8 cellular contexts compared by ENCODE assay signal in the genomic region with DNA sequence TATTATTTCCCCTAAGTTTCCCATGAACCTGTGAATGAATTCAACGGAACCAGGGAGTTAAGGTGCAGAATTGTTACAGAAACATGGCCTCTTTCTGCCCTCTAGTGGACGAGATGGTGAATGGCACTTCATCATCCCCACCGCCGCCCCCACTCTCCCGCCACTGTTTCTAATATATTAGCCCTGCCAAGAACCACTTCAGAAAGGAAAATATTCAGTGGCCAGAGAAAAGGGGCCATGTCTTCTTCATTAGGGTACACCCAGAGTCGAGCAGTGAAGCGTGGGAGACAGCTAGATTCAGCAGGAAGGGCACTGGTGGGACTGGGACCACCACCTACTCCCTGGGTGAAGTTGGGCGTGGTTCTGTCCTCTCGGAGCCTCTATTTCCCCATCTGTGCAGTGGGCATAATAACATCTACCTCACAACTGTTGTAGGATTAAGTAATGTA. TPM values are rescaled to one million over a fixed set of nuclear protein-coding genes. Genes with fewer than 3 reads are reported as not detected.
A peak's percentile ranks its signal among the peaks of the same experiment; 100 is the strongest.
DNase-seq lines count a peak whose midpoint lies in the region; ATAC-seq, FAIRE-seq and TF ChIP-seq lines count a peak whose summit lies in the region.

No MANE protein-coding gene starts in this region.

- H3K27ac Mint-ChIP-seq in stimulated activated memory B cell treated with anti-CD40 and anti-IgM and Interleukin-4, amounts not matched to agents 10 μg/mL and 1 μg/mL and 100 μg/mL, for 72 hours, result no peak overlapping the region

- no peaks in the 10 kb centered on the region; the same call in none of the 2 replicates for H3K27me3 ChIP-seq in SK-N-SH (ENCODE audit: insufficient read depth)
- peaks cover 0 to 10% of the 10 kb centered on the region in 2 experiments; a peak in 2 of 5 replicates for H3K27me3 ChIP-seq in HepG2 (ENCODE audit: control insufficient read depth in 1 of 2, insufficient read depth in 2 of 2, low read length in 2 of 2)

- peak overlapping the region; percentile 21; the same call in 1 of the 2 replicates for H2AFZ ChIP-seq in SK-N-SH (ENCODE audit: low read depth)
- no peak overlapping the region for H2AFZ ChIP-seq in HepG2 (ENCODE audit: low read length)

- peak; percentile 15 for FAIRE-seq in HepG2 (lab: Jason Lieb, UNC)

- H3F3A ChIP-seq in SK-N-SH (replicated peaks; ENCODE audit: insufficient read depth), result no peaks in the 10 kb centered on the region

- peaks cover 45% of the 10 kb centered on the region for H3K27me3 Mint-ChIP-seq in stimulated activated memory B cell treated with anti-CD40 and anti-IgM and Interleukin-4, amounts not matched to agents 10 μg/mL and 1 μg/mL and 100 μg/mL, for 72 hours

- 10% methylated on average over 9 of the region's 9 CpGs for WGBS in SK-N-SH (ENCODE audit: low lambda C conversion rate)
- 9% methylated on average over 9 of the region's 9 CpGs for WGBS in HepG2 (ENCODE audit: low lambda C conversion rate)

- CTCF ChIA-PET in SK-N-SH (lab: Yijun Ruan, JAX), result interaction anchor here (0.6 to 9.3 kb wide), 23 partner anchors 8 to 464 kb away, joined by 3 to 207 read pairs (median 4); a partner anchor contains a TSS
- CTCF ChIA-PET in HepG2 (lab: Yijun Ruan, JAX; ENCODE audit: low intra/inter-chr PET ratio, low total read pairs), result interaction anchor here (1.0 to 3.2 kb wide), 3 partner anchors 221 to 439 kb away, joined by 3 to 22 read pairs (median 6); no protein-coding TSS in a partner anchor

- H4K20me1 ChIP-seq in SK-N-SH (ENCODE audit: insufficient read depth) (no peaks in the 10 kb centered on the region), HepG2 (ENCODE audit: insufficient read depth, low read length) (no peaks in the 10 kb centered on the region)

- no peaks in the 10 kb centered on the region for H3K79me2 ChIP-seq in SK-N-SH (ENCODE audit: insufficient read depth)
- no peaks in the 10 kb centered on the region for H3K79me2 ChIP-seq in HepG2 (ENCODE audit: insufficient read depth, low read length)

- H3K4me3 Mint-ChIP-seq in stimulated activated memory B cell treated with anti-CD40 and anti-IgM and Interleukin-4, amounts not matched to agents 10 μg/mL and 1 μg/mL and 100 μg/mL, for 72 hours, result no peak overlapping the region

- in situ Hi-C loops in KBM-7 (cut with MboI; ENCODE audit: low pct_unique_long_range_greater_than_20kb, low sequenced_read_pairs), result no loop called here
- in situ Hi-C loops in HepG2 (cut with HindIII; ENCODE audit: extremely low pct_ligation_motif_present, low pct_unique_long_range_greater_than_20kb), result loop anchor here (10.0 kb wide), 2 partner anchors 398 to 442 kb away; no protein-coding TSS in a partner anchor

- H3K9ac ChIP-seq in SK-N-SH, result no peak overlapping the region
- H3K9ac ChIP-seq in HepG2 (ENCODE audit: insufficient read depth, low read depth, low read length), result no peak overlapping the region

- H3K4me1 ChIP-seq in SK-N-SH (ENCODE audit: control insufficient read depth in 1 of 2, insufficient read depth in 2 of 2, low read depth in 1 of 2, low read length in 1 of 2) (peaks cover 4 to 13% of the 10 kb centered on the region in 2 experiments; a peak in 2 of 4 replicates), HepG2 (ENCODE audit: insufficient read depth, low read length) (no peaks in the 10 kb centered on the region)

- H3K4me2 ChIP-seq in SK-N-SH, result no peak overlapping the region
- no peak overlapping the region for H3K4me2 ChIP-seq in HepG2 (ENCODE audit: low read depth, low read length)

- intact Hi-C loops in HepG2 (cut with micrococcal nuclease; ENCODE audit: unreplicated experiment), result loop anchor here (1.0 to 2.0 kb wide), 2 partner anchors 80 to 222 kb away; no protein-coding TSS in a partner anchor

- H3K27ac ChIP-seq in SK-N-SH (ENCODE audit: low read depth in 2 of 2, low read length in 1 of 2), result no peak overlapping the region
- no peak overlapping the region for H3K27ac ChIP-seq in HepG2 (ENCODE audit: extremely low read length, insufficient read depth, low read length)

- POLR2A ChIA-PET in SK-N-SH (lab: Yijun Ruan, JAX) (no interaction called here), HepG2 (lab: Yijun Ruan, JAX) (no interaction called here)

- TF ChIP-seq RAD21 in SK-N-SH (IDR thresholded peaks at IDR 0.05; ENCODE audit: low read length), result peak; percentile 77
- no peak for TF ChIP-seq RAD21 in HepG2 (CRISPR knock-in tag; IDR thresholded peaks at IDR 0.05)

- BruUV-seq in HepG2 (replicated peaks; lab: Mats Ljungman, UMichigan), result no TSS peak

- TF ChIP-seq EP300 in SK-N-SH (IDR thresholded peaks at IDR 0.05; ENCODE audit: borderline replicate concordance in 1 of 2, low read depth in 1 of 2, low read length in 1 of 2) (no peak), HepG2 (IDR thresholded peaks at IDR 0.05; ENCODE audit: low read depth in 2 of 2, low read length in 2 of 2) (no peak), HepG2 (CRISPR knock-in tag; IDR thresholded peaks at IDR 0.05; ENCODE audit: borderline replicate concordance) (no peak)

- peak; percentile 74 for ATAC-seq in HepG2
- ATAC-seq in stimulated activated memory B cell treated with anti-CD40 and anti-IgM and Interleukin-4, amounts not matched to agents 10 μg/mL and 1 μg/mL and 100 μg/mL, for 72 hours, result peak; percentile 59
- ATAC-seq in GM19395 (IDR thresholded peaks at IDR 0.05; ENCODE audit: unreplicated experiment), result no peak
- ATAC-seq in GM19328 (IDR thresholded peaks at IDR 0.05; ENCODE audit: unreplicated experiment), result no peak

- TF ChIP-seq POLR2A in HepG2 (IDR thresholded peaks at IDR 0.05; ENCODE audit: insufficient read depth in 1 of 2, low read depth in 2 of 2, low read length in 2 of 2), result no peak

- H3K9me3 Mint-ChIP-seq in stimulated activated memory B cell treated with anti-CD40 and anti-IgM and Interleukin-4, amounts not matched to agents 10 μg/mL and 1 μg/mL and 100 μg/mL, for 72 hours, result no peaks in the 10 kb centered on the region

- H3K4me3 ChIP-seq in SK-N-SH (ENCODE audit: low read depth in 2 of 2, low read length in 1 of 2), result no peak overlapping the region
- no peak overlapping the region for H3K4me3 ChIP-seq in cardiac fibroblast (replicated peaks in 1 of 2; ENCODE audit: low read depth in 2 of 2, low read length in 2 of 2)
- no peak overlapping the region for H3K4me3 ChIP-seq in HepG2 (replicated peaks in 1 of 3; ENCODE audit: insufficient read depth in 1 of 3, low read depth in 2 of 3, low read length in 3 of 3)

- H3K36me3 ChIP-seq in SK-N-SH (replicated peaks in 1 of 2; ENCODE audit: control insufficient read depth in 1 of 2, insufficient read depth in 2 of 2, low read length in 1 of 2) (no peaks in the 10 kb centered on the region), HepG2 (replicated peaks in 1 of 2; ENCODE audit: control insufficient read depth in 1 of 2, insufficient read depth in 2 of 2, low read length in 2 of 2) (no peaks in the 10 kb centered on the region)

- DNase-seq in EL (peak; percentile 36), KBM-7 (peak; percentile 43), SK-N-SH (peak; percentile 81), cardiac fibroblast (ENCODE audit: low read depth in 2 of 2) (peak; percentile 59 to 64), HepG2 (ENCODE audit: low spot score) (peak; percentile 24)

- H3K9me3 ChIP-seq in SK-N-SH, result no peaks in the 10 kb centered on the region
- H3K9me3 ChIP-seq in HepG2 (ENCODE audit: low read length), result no peaks in the 10 kb centered on the region

- TF ChIP-seq CTCF in SK-N-SH (IDR thresholded peaks at IDR 0.05) (peak; percentile 68), cardiac fibroblast (IDR thresholded peaks at IDR 0.05; ENCODE audit: low read depth, low read length) (peak; percentile 60), HepG2 (CRISPR knock-in tag; IDR thresholded peaks at IDR 0.05) (peak; percentile 66)

- H3K9me2 ChIP-seq in SK-N-SH, result no peaks in the 10 kb centered on the region

- peaks cover 11% of the 10 kb centered on the region for H3K4me1 Mint-ChIP-seq in stimulated activated memory B cell treated with anti-CD40 and anti-IgM and Interleukin-4, amounts not matched to agents 10 μg/mL and 1 μg/mL and 100 μg/mL, for 72 hours

- H3K36me3 Mint-ChIP-seq in stimulated activated memory B cell treated with anti-CD40 and anti-IgM and Interleukin-4, amounts not matched to agents 10 μg/mL and 1 μg/mL and 100 μg/mL, for 72 hours, result no peaks in the 10 kb centered on the region

TF ChIP-seq in SK-N-SH, 30 proteins besides CTCF, POLR2A, EP300 and RAD21:
- peak; percentile 58 for TF ChIP-seq SMC3 (IDR thresholded peaks at IDR 0.05; ENCODE audit: low read depth, low read length)
- TF ChIP-seq RFX5 (IDR thresholded peaks at IDR 0.05; ENCODE audit: low read length), result no peak
TF ChIP-seq in SK-N-SH: peak in this region for 1.

TF ChIP-seq in HepG2, 621 proteins besides CTCF, POLR2A, EP300 and RAD21:
- TF ChIP-seq SMC3 (IDR thresholded peaks at IDR 0.05; ENCODE audit: low read length) (peak; percentile 34; the same call in 1 of the 2 replicates), STAG1 (CRISPR knock-in tag; IDR thresholded peaks at IDR 0.05) (peak; percentile 68), ZNF274 (CRISPR knock-in tag; IDR thresholded peaks at IDR 0.05) (no peak), ZBTB21 (CRISPR knock-in tag; IDR thresholded peaks at IDR 0.05) (no peak)

RNA-seq across cellular contexts. Expression of a gene that starts 46.4 kb away (rescaled TPM):
- not detected in 2 replicates for polyA plus RNA-seq in SK-N-SH (2012; rRNA removed)
- 0.01 TPM in 2 replicates for polyA plus RNA-seq in SK-N-SH (2012; cell fraction: cytosol; rRNA removed)
- not detected in 2 replicates for polyA plus RNA-seq in SK-N-SH (2012; cell fraction: nucleus; rRNA removed)
- 0.02 and 0.14 TPM in 2 replicates for total RNA-seq in HepG2 (2016; rRNA removed; fragmentation: Illumina TruSeq; extraction: Trizol)
- not detected in 2 replicates for total RNA-seq in HepG2 (2016; cell fraction: cytosol; rRNA removed; fragmentation: Illumina TruSeq; extraction: Trizol; ENCODE audit: low read depth)
- total RNA-seq in HepG2 (2016; cell fraction: insoluble cytoplasmic fraction; rRNA removed; fragmentation: Illumina TruSeq; extraction: Trizol), result 0.09 and 0.10 TPM in 2 replicates
- 0.06 and 0.07 TPM in 2 replicates for total RNA-seq in HepG2 (2016; cell fraction: membrane; rRNA removed; fragmentation: Illumina TruSeq; extraction: Trizol)
- 0.25 TPM in 1 of 2 replicates, not detected in the other for total RNA-seq in HepG2 (2016; cell fraction: nucleus; rRNA removed; fragmentation: Illumina TruSeq; extraction: Trizol)
- 0.13 and 0.26 TPM in 2 replicates for polyA plus RNA-seq in HepG2 (2011; rRNA removed)
- polyA plus RNA-seq in HepG2 (2011; cell fraction: cytosol; rRNA removed), result 0.12 and 0.13 TPM in 2 replicates
- polyA plus RNA-seq in HepG2 (2011; cell fraction: nucleus; rRNA removed), result 0.12 and 0.14 TPM in 2 replicates
- 0.09 TPM in 1 of 2 replicates, not detected in the other for polyA plus RNA-seq in HepG2 (2012)
- 0.02 and 0.09 TPM in 2 replicates for polyA plus RNA-seq in HepG2 (2016; cell fraction: cytosol; fragmentation: Illumina TruSeq; extraction: Trizol; ENCODE audit: low read depth)
- 0.11 and 0.19 TPM in 2 replicates for polyA plus RNA-seq in HepG2 (2016; cell fraction: insoluble cytoplasmic fraction; fragmentation: Illumina TruSeq; extraction: Trizol; ENCODE audit: low read depth)
- polyA plus RNA-seq in HepG2 (2016; cell fraction: membrane; fragmentation: Illumina TruSeq; extraction: Trizol; ENCODE audit: low read depth), result 0.03 and 0.13 TPM in 2 replicates
- 0.08 TPM in 1 of 2 replicates, not detected in the other for polyA plus RNA-seq in HepG2 (2016; cell fraction: nucleus; fragmentation: Illumina TruSeq; extraction: Trizol; ENCODE audit: insufficient read depth, low read depth)
- polyA minus RNA-seq in HepG2 (2011; rRNA and poly(A)+ RNA removed; ENCODE audit: low replicate concordance), result 0.28 and 0.60 TPM in 2 replicates
- polyA minus RNA-seq in HepG2 (2011; cell fraction: cytosol; rRNA and poly(A)+ RNA removed), result 0.40 TPM in 1 of 2 replicates, not detected in the other
- 0.12 and 0.13 TPM in 2 replicates for polyA minus RNA-seq in HepG2 (2011; cell fraction: nucleus; rRNA and poly(A)+ RNA removed)

Comparison
In these comparisons a context has a peak if more than half of its experiments do, and no peak if none do; other contexts are left out.
1. DNase-seq: peak in every context shown above with its lines; median percentile 81 in SK-N-SH; 62 in cardiac fibroblast; 43 in KBM-7; 36 in EL; 24 in HepG2.
2. ATAC-seq: peak in HepG2 (single experiment) and stimulated activated memory B cell treated with anti-CD40 and anti-IgM and Interleukin-4, amounts not matched to agents 10 μg/mL and 1 μg/mL and 100 μg/mL, for 72 hours (single experiment); none in GM19395 (single experiment) and GM19328 (single experiment).
3. Peak in every context shown above with its lines, with median percentiles within 50 percentile points of each other: CTCF ChIP-seq.